8 cellular contexts compared by ENCODE assay signal in the genomic region with DNA sequence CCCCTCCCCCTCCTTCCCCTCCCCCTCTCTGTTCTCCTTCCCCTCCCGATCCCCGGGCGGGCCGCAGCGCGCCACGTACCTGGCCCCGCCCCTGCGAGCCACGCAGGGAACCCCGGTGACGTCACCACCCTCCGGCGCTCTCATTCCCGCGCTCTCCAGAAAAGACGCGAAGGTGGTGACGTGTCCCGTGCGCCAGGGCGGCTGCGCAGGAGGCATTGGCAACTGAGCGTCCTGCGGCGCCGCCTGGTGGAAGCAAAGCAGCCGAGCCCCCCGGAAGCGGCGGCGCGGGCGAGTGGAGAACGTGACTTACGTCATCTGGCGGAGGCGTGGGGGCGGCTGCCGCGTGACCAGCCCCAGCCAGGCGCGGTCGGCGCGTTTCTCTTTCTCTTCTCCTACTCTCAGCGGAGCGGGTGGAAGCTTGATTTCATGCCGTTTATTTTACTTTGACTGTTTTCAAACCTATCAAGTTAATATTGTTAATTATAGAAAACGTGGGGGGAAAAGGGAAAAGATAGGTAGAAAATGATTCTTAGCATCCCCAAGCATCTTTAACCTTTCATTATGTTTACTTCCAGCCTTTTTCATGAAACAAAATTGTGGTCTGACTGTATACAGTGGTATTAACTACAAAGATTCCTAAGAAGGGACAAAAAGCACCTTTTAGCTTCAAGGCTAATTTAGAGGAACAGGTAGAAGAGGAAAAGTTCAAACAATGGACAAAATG. TPM values are rescaled to one million over a fixed set of nuclear protein-coding genes. Genes with fewer than 3 reads are reported as not detected.
A peak's percentile ranks its signal among the peaks of the same experiment; 100 is the strongest.
DNase-seq lines count a peak whose midpoint lies in the region; ATAC-seq, FAIRE-seq and TF ChIP-seq lines count a peak whose summit lies in the region.

No MANE protein-coding gene starts in this region.

- H3K4me3 Mint-ChIP-seq in brain, result peak overlapping the region; percentile 79 to 93 (median 86)

- H3K9me3 Mint-ChIP-seq in brain, result peaks cover 0 to 6% (median 0%) of the 10 kb centered on the region in 5 experiments

- peak overlapping the region; percentile 64 for H2AFZ ChIP-seq in ACC112 (ENCODE audit: low read length, unreplicated experiment)

- no CpG with 5 or more reads among the region's 50 CpGs for WGBS in iPS DF 6.9 (ENCODE audit: insufficient coverage, insufficient read length)

- peak; percentile 96 for DNase-seq in NCI-H2107 (lab: John Stamatoyannopoulos, UW)
- peak; percentile 99 for DNase-seq in iPS DF 6.9 (ENCODE audit: low read depth, low spot score)
- peak; percentile 95 for DNase-seq in skeletal muscle cell (ENCODE audit: low read depth)

- FAIRE-seq in TTC549 (lab: Jason Lieb, UNC), result peak; percentile 51

- H3K4me1 ChIP-seq in ACC112 (ENCODE audit: control insufficient read depth, insufficient read depth, low read length, unreplicated experiment) (peaks cover 17% of the 10 kb centered on the region), iPS DF 6.9 (ENCODE audit: control insufficient read depth, insufficient read depth, low read length) (peaks cover 9% of the 10 kb centered on the region; the same call in 1 of the 2 replicates)

- H3K27me3 ChIP-seq in ACC112 (ENCODE audit: insufficient read depth, low read length), result no peaks in the 10 kb centered on the region
- H3K27me3 ChIP-seq in iPS DF 6.9 (ENCODE audit: control insufficient read depth, insufficient read depth, low read length), result no peaks in the 10 kb centered on the region

- H3K27me3 Mint-ChIP-seq in brain, result peaks cover 5% of the 10 kb centered on the region

- peaks cover 45% of the 10 kb centered on the region for H3K4me1 Mint-ChIP-seq in brain

- peaks cover 12% of the 10 kb centered on the region for H3K79me2 ChIP-seq in ACC112 (ENCODE audit: control insufficient read depth, insufficient read depth, low read length, unreplicated experiment)

- peak; percentile 91 to 93 for TF ChIP-seq CTCF in brain (conservative IDR thresholded peaks at IDR 0.05)

- H3K36me3 Mint-ChIP-seq in brain, result no peaks in the 10 kb centered on the region

- ATAC-seq in GM18858 (IDR thresholded peaks at IDR 0.05; ENCODE audit: unreplicated experiment) (peak; percentile 63), HG03066 (IDR thresholded peaks at IDR 0.05; ENCODE audit: low read depth, unreplicated experiment) (peak; percentile 65)

- H3K27ac ChIP-seq in ACC112 (ENCODE audit: low read depth, low read length) (peak overlapping the region; percentile 97), iPS DF 6.9 (ENCODE audit: low read length) (no peak overlapping the region)

- H3K36me3 ChIP-seq in ACC112 (ENCODE audit: insufficient read depth, low read length), result no peaks in the 10 kb centered on the region
- H3K36me3 ChIP-seq in iPS DF 6.9 (ENCODE audit: control insufficient read depth, insufficient read depth, low read length), result no peaks in the 10 kb centered on the region

- peak overlapping the region; percentile 96 to 100 (median 98) for H3K27ac Mint-ChIP-seq in brain

- H3K4me3 ChIP-seq in ACC112 (ENCODE audit: low read depth, low read length) (peak overlapping the region; percentile 79), iPS DF 6.9 (ENCODE audit: low read length) (peak overlapping the region; percentile 49; the same call in 1 of the 2 replicates), skeletal muscle cell (ENCODE audit: low read depth, low read length) (peak overlapping the region; percentile 55)

- H3K9me3 ChIP-seq in iPS DF 6.9 (ENCODE audit: control insufficient read depth, insufficient read depth, low read length), result no peaks in the 10 kb centered on the region

RNA-seq across cellular contexts. Expression of gene C2orf42, which starts 48.1 kb away (rescaled TPM):
- 8.6 TPM for polyA plus RNA-seq in brain (ENCODE audit: insufficient read depth, low read depth, low replicate concordance)

RNA-seq across cellular contexts. Expression of gene PCBP1, which starts 55.5 kb away (rescaled TPM):
- 363 TPM for polyA plus RNA-seq in brain (ENCODE audit: insufficient read depth, low read depth, low replicate concordance)
